In genomic region chr14:100192672-100193416, GRCh38 we compare ENCODE assay signal across 8 cellular contexts. TPM values are rescaled to one million over a fixed set of nuclear protein-coding genes. Genes with fewer than 3 reads are reported as not detected.
DNase-seq lines count a peak whose midpoint lies in the region; ATAC-seq and TF ChIP-seq lines count a peak whose summit lies in the region.

No MANE protein-coding gene starts in this region.

- whole genome bisulfite sequencing in adipose tissue, 3 donors: 1 to 2% (median 1%) methylated on average over 52 to 62 of the region's 62 CpGs

- ATAC-seq in HG02763 (IDR thresholded peaks at IDR 0.05; ENCODE audit: unreplicated experiment): peak; percentile 97
- peak; percentile 99 for ATAC-seq in upper lobe of right lung

- H3K4me1 ChIP-seq in upper lobe of right lung: peaks cover 17% of the 10 kb centered on the region

- TF ChIP-seq CTCF in GM12874 (IDR thresholded peaks at IDR 0.05; ENCODE audit: insufficient read depth, low read depth, low read length): peak; percentile 73
- TF ChIP-seq CTCF in upper lobe of right lung (IDR thresholded peaks at IDR 0.05): peak; percentile 91

- DNase-seq in NCI-H1417 (lab: John Stamatoyannopoulos, UW): peak; percentile 99 to 100 (median 100)
- peak; percentile 86 to 95 for DNase-seq in SW 1271 (lab: John Stamatoyannopoulos, UW)
- DNase-seq in cardiac septum (ENCODE audit: low spot score): peak; percentile 100
- DNase-seq in posterior cingulate gyrus: peak; percentile 96 to 100 (median 99)
- DNase-seq in upper lobe of right lung: peak; percentile 100

- H3K27ac ChIP-seq in adipose tissue (ENCODE audit: low read depth, low read length) (peak overlapping the region; percentile 85), upper lobe of right lung (peak overlapping the region; percentile 96)

- no peaks in the 10 kb centered on the region for H3K36me3 ChIP-seq in upper lobe of right lung

- H3K4me3 ChIP-seq in upper lobe of right lung: peak overlapping the region; percentile 52

- H3K27me3 ChIP-seq in upper lobe of right lung: no peaks in the 10 kb centered on the region

- intact Hi-C loops in cardiac septum (cut with DNase I) (loop anchor here (1.0 to 5.0 kb wide), 4 partner anchors 21 to 211 kb away; no protein-coding TSS in a partner anchor), posterior cingulate gyrus (cut with DNase I) (loop anchor here (1.0 kb wide), 1 partner anchor 211 kb away; no protein-coding TSS in a partner anchor), upper lobe of right lung (cut with DNase I) (loop anchor here (5.0 kb wide), 1 partner anchor 211 kb away; no protein-coding TSS in a partner anchor)

- no peaks in the 10 kb centered on the region for H3K9me3 ChIP-seq in upper lobe of right lung

RNA-seq across cellular contexts. Expression of gene DEGS2, which starts 33.4 kb away (rescaled TPM):
- polyA plus RNA-seq in adipose tissue: 1 to 10 TPM in 2 of 3 donors, under 1 TPM in 1; 0.22 to 4.2 (median 2.0) TPM
- total RNA-seq in cardiac septum (not detected), upper lobe of right lung (1.7 TPM)

RNA-seq across cellular contexts. Expression of gene YY1, which starts 46.1 kb away (rescaled TPM):
- polyA plus RNA-seq in adipose tissue: 10 to 100 TPM; 11.1 to 24.3 (median 19.0) TPM
- total RNA-seq in cardiac septum (44.3 TPM), upper lobe of right lung (69.4 TPM)

Comparison
In these comparisons a context has a peak if more than half of its experiments do, and no peak if none do; other contexts are left out.
1. Peak in every context shown above with its lines: DNase-seq, ATAC-seq, H3K4me3 ChIP-seq and H3K27ac ChIP-seq.